In the genomic region with DNA sequence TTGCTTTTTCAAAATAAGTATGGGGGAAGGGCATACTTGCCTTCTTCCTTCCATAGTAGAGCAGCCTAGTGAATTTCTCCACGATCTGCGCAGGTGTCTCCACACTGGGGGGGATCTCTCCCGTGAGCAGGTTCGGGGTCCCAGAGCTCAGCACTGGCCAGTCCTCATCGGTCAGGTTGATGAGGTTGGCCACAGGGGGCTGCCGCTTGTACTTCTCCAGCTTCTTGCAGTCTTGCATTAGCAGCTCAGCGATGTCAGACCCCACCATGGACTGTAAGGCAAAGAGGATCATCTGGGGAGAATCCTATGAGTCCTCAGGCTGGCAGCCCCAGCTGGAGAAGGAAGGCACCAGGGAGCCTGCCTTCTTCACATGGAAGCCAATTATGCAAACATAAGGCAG, we compare ENCODE assay signal across 8 cellular contexts. TPM values are rescaled to one million over a fixed set of nuclear protein-coding genes. Genes with fewer than 3 reads are reported as not detected.
"Had no signal": no experiment of that assay in that cellular context is flagged by ENCODE, and none has a peak within 500 bp of the region (broad histone marks: within the 10 kb centered on the region; RNA-seq: fewer than 3 reads in every experiment).

No MANE protein-coding gene starts in this region.

- H3K9me3 Mint-ChIP-seq: H9, HFFc6 had no signal

- H3K4me3 Mint-ChIP-seq: H9, HFFc6 had no signal

- H3K4me3 ChIP-seq: GM23248, K562 had no signal

- H3K9ac ChIP-seq: GM23248 had no signal

- H3K27ac ChIP-seq: GM23248 had no signal

- DNase-seq: GM23248, GOT3, H9, HCEC 1CT, HFFc6, IMR-90, KG1 had no signal

- ATAC-seq: K562 had no signal

- H3K27ac Mint-ChIP-seq: H9, HFFc6 had no signal

RNA-seq across cellular contexts. Expression of gene SEC16B, which starts 11.8 kb away (rescaled TPM):
- total RNA-seq: K562 had no signal
- polyA plus RNA-seq: K562 had no signal
